ENCODE assay signal across 25 cellular contexts in genomic region chr5:160081495-160081894, GRCh38.
"Had no signal": no experiment of that assay in that cellular context is flagged by ENCODE, and none has a peak within 500 bp of the region (broad histone marks: within the 10 kb centered on the region; RNA-seq: fewer than 3 reads in every experiment).

No MANE protein-coding gene starts in this region.

- ATAC-seq: activated CD8-positive, alpha-beta memory T cell treated with anti-CD3 and anti-CD28 coated beads, Interleukin-2, amount 10 ng/mL, durations not matched to agents 7 days and 5 days; activated naive CD8-positive, alpha-beta T cell treated with anti-CD3 and anti-CD28 coated beads, Interleukin-2, amount 50 U/mL, for 24 hours; gastroesophageal sphincter; stimulated activated effector memory CD8-positive, alpha-beta T cell treated with anti-CD3 and anti-CD28 coated beads, Interleukin-12 subunit alpha, Interleukin-12 subunit beta, amount 100 ng/mL, for 72 hours had no signal

- H3K4me1 ChIP-seq: colonic mucosa had no signal

- H3K4me1 Mint-ChIP-seq: activated CD4-positive, alpha-beta T cell treated with anti-CD3 and anti-CD28 coated beads for 36 hours; activated CD8-positive, alpha-beta memory T cell treated with anti-CD3 and anti-CD28 coated beads, Interleukin-2, amount 10 ng/mL, durations not matched to agents 7 days and 5 days; activated naive CD8-positive, alpha-beta T cell treated with anti-CD3 and anti-CD28 coated beads, Interleukin-2, amount 50 U/mL, for 24 hours; stimulated activated effector memory CD8-positive, alpha-beta T cell treated with anti-CD3 and anti-CD28 coated beads, Interleukin-12 subunit alpha, Interleukin-12 subunit beta, amount 100 ng/mL, for 72 hours had no signal

- H3K4me2 ChIP-seq: hepatocyte had no signal

- H3K4me3 Mint-ChIP-seq: activated CD4-positive, alpha-beta T cell treated with anti-CD3 and anti-CD28 coated beads for 36 hours; activated CD8-positive, alpha-beta memory T cell treated with anti-CD3 and anti-CD28 coated beads, Interleukin-2, amount 10 ng/mL, durations not matched to agents 7 days and 5 days; activated CD8-positive, alpha-beta T cell treated with anti-CD3 and anti-CD28 coated beads, Interleukin-2, amount 10 ng/mL, durations not matched to agents 7 days and 5 days; activated naive CD4-positive, alpha-beta T cell treated with anti-CD3 and anti-CD28 coated beads, Interleukin-2, amount 50 U/mL, for 24 hours; activated naive CD8-positive, alpha-beta T cell treated with anti-CD3 and anti-CD28 coated beads, Interleukin-2, amount 50 U/mL, for 24 hours; nephron; stimulated activated effector memory CD8-positive, alpha-beta T cell treated with anti-CD3 and anti-CD28 coated beads, Interleukin-12 subunit alpha, Interleukin-12 subunit beta, amount 100 ng/mL, for 72 hours; stimulated activated naive CD8-positive, alpha-beta T cell treated with anti-CD3 and anti-CD28 coated beads, Interleukin-15, Interleukin-2, amounts not matched to agents 100 ng/mL and 50 ng/mL, for 24 hours had no signal

- FAIRE-seq: bronchial epithelial cell, keratinocyte had no signal

- H3K36me3 ChIP-seq: colonic mucosa, ovary, thoracic aorta, uterus had no signal

- H3K9me3 Mint-ChIP-seq: activated naive CD4-positive, alpha-beta T cell treated with anti-CD3 and anti-CD28 coated beads, Interleukin-2, amount 50 U/mL, for 24 hours; activated naive CD8-positive, alpha-beta T cell treated with anti-CD3 and anti-CD28 coated beads, Interleukin-2, amount 50 U/mL, for 24 hours; activated T-helper 2 cell treated with anti-CD3 and anti-CD28 coated beads, Interferon-gamma antibody, Interleukin-2, Interleukin-4, amounts not matched to agents 10 μg/mL and 5 μg/mL and 100 μg/mL, durations not matched to agents 14 hours and 24 hours and 36 hours; nephron; stimulated activated effector memory CD8-positive, alpha-beta T cell treated with anti-CD3 and anti-CD28 coated beads, Interleukin-12 subunit alpha, Interleukin-12 subunit beta, amount 100 ng/mL, for 72 hours; stimulated activated naive CD8-positive, alpha-beta T cell treated with anti-CD3 and anti-CD28 coated beads, Interleukin-15, Interleukin-2, amounts not matched to agents 100 ng/mL and 50 ng/mL, for 24 hours had no signal

- H3K27ac ChIP-seq: colonic mucosa, gastroesophageal sphincter, hepatocyte, ovary, skin epidermis, thoracic aorta, uterus had no signal

- H3K4me3 ChIP-seq: colonic mucosa, dorsolateral prefrontal cortex, gastroesophageal sphincter, hepatocyte, ovary, skin epidermis, thoracic aorta, uterus had no signal

- H2AFZ ChIP-seq: hepatocyte had no signal

- H3K27me3 Mint-ChIP-seq: activated CD4-positive, alpha-beta T cell treated with anti-CD3 and anti-CD28 coated beads for 36 hours; activated CD8-positive, alpha-beta memory T cell treated with anti-CD3 and anti-CD28 coated beads, Interleukin-2, amount 10 ng/mL, durations not matched to agents 7 days and 5 days; activated naive CD4-positive, alpha-beta T cell treated with anti-CD3 and anti-CD28 coated beads, Interleukin-2, amount 50 U/mL, for 24 hours; activated naive CD8-positive, alpha-beta T cell treated with anti-CD3 and anti-CD28 coated beads, Interleukin-2, amount 50 U/mL, for 24 hours; progenitor cell of endocrine pancreas; stimulated activated naive CD8-positive, alpha-beta T cell treated with anti-CD3 and anti-CD28 coated beads, Interleukin-15, Interleukin-2, amounts not matched to agents 100 ng/mL and 50 ng/mL, for 24 hours had no signal

- H3K79me2 ChIP-seq: hepatocyte had no signal

- H3K9me3 ChIP-seq: colonic mucosa, gastroesophageal sphincter, ovary, thoracic aorta, uterus had no signal

- H3K27me3 ChIP-seq: colonic mucosa, dorsolateral prefrontal cortex, gastroesophageal sphincter, hepatocyte, ovary, uterus had no signal

- DNase-seq: activated CD4-positive, CD25-positive, alpha-beta regulatory T cell; activated CD8-positive, alpha-beta memory T cell treated with anti-CD3 and anti-CD28 coated beads, Interleukin-2, amount 10 ng/mL, durations not matched to agents 7 days and 5 days; activated naive CD8-positive, alpha-beta T cell treated with anti-CD3 and anti-CD28 coated beads, Interleukin-2, amount 50 U/mL, for 24 hours; activated T-cell treated with anti-CD3 and anti-CD28 coated beads, Interleukin-2, amount 50 U/mL, for 48 hours; cerebellar nuclear complex; effector memory CD4-positive, alpha-beta T cell; ovary; stimulated activated CD4-positive, alpha-beta T cell treated with anti-CD3 and anti-CD28 coated beads, Interleukin-4, amount 100 ng/mL, for 24 hours; uterus had no signal

- H3K27ac Mint-ChIP-seq: activated CD4-positive, alpha-beta T cell treated with anti-CD3 and anti-CD28 coated beads for 36 hours; activated CD8-positive, alpha-beta memory T cell treated with anti-CD3 and anti-CD28 coated beads, Interleukin-2, amount 10 ng/mL, durations not matched to agents 7 days and 5 days; activated CD8-positive, alpha-beta T cell treated with anti-CD3 and anti-CD28 coated beads, Interleukin-2, amount 10 ng/mL, durations not matched to agents 7 days and 5 days; activated naive CD4-positive, alpha-beta T cell treated with anti-CD3 and anti-CD28 coated beads, Interleukin-2, amount 50 U/mL, for 24 hours; activated naive CD8-positive, alpha-beta T cell treated with anti-CD3 and anti-CD28 coated beads, Interleukin-2, amount 50 U/mL, for 24 hours; activated T-helper 2 cell treated with anti-CD3 and anti-CD28 coated beads, Interferon-gamma antibody, Interleukin-2, Interleukin-4, amounts not matched to agents 10 μg/mL and 5 μg/mL and 100 μg/mL, durations not matched to agents 14 hours and 24 hours and 36 hours; nephron; stimulated activated effector memory CD8-positive, alpha-beta T cell treated with anti-CD3 and anti-CD28 coated beads, Interleukin-12 subunit alpha, Interleukin-12 subunit beta, amount 100 ng/mL, for 72 hours; stimulated activated naive CD8-positive, alpha-beta T cell treated with anti-CD3 and anti-CD28 coated beads, Interleukin-15, Interleukin-2, amounts not matched to agents 100 ng/mL and 50 ng/mL, for 24 hours had no signal
